ENCODE assay signal across 8 cellular contexts in genomic region chr2:25341031-25341727, GRCh38. TPM values are rescaled to one million over a fixed set of nuclear protein-coding genes. Genes with fewer than 3 reads are reported as not detected.
DNase-seq lines count a peak whose midpoint lies in the region; ATAC-seq and TF ChIP-seq lines count a peak whose summit lies in the region.

No MANE protein-coding gene starts in this region.

- H3K4me2 ChIP-seq in Karpas-422 (ENCODE audit: low read depth, low read length, poor library complexity, severe bottlenecking): no peak overlapping the region

- no peak overlapping the region for H3K9ac ChIP-seq in Karpas-422 (ENCODE audit: low read length)

- H3K9me3 ChIP-seq in SJSA1 (replicated peaks) (no peaks in the 10 kb centered on the region), esophagus muscularis mucosa (no peaks in the 10 kb centered on the region), gastrocnemius medialis (no peaks in the 10 kb centered on the region), Karpas-422 (ENCODE audit: low read length) (no peaks in the 10 kb centered on the region)

- TF ChIP-seq CTCF in esophagus muscularis mucosa (IDR thresholded peaks at IDR 0.05): no peak
- no peak for TF ChIP-seq CTCF in gastrocnemius medialis (IDR thresholded peaks at IDR 0.05 in 4 of 5, conservative IDR thresholded peaks at IDR 0.05 in 1 of 5)

- no peaks in the 10 kb centered on the region for H3K36me3 ChIP-seq in SJSA1
- H3K36me3 ChIP-seq in esophagus muscularis mucosa: no peaks in the 10 kb centered on the region
- no peaks in the 10 kb centered on the region for H3K36me3 ChIP-seq in gastrocnemius medialis
- no peaks in the 10 kb centered on the region for H3K36me3 ChIP-seq in Karpas-422 (ENCODE audit: insufficient read depth, low read length)

- no peak overlapping the region for H2AFZ ChIP-seq in Karpas-422 (ENCODE audit: low read length)

- H3K27ac ChIP-seq in SJSA1 (no peak overlapping the region), esophagus muscularis mucosa (replicated peaks in 1 of 4) (peak overlapping the region; percentile 86 to 90 (median 88)), gastrocnemius medialis (peak overlapping the region; percentile 84 to 98 (median 96)), Karpas-422 (ENCODE audit: low read length) (no peak overlapping the region)

- no peaks in the 10 kb centered on the region; the same call in 1 of the 2 replicates for H3K27me3 ChIP-seq in SJSA1 (replicated peaks)
- H3K27me3 ChIP-seq in esophagus muscularis mucosa: no peaks in the 10 kb centered on the region
- no peaks in the 10 kb centered on the region for H3K27me3 ChIP-seq in gastrocnemius medialis
- H3K27me3 ChIP-seq in Karpas-422 (ENCODE audit: low read length): no peaks in the 10 kb centered on the region

- intact Hi-C loops in esophagus muscularis mucosa (cut with DNase I): loop anchor here (2.0 kb wide), 1 partner anchor 62 kb away; no protein-coding TSS in a partner anchor
- intact Hi-C loops in gastrocnemius medialis (cut with DNase I; ENCODE audit: low total_unique reads): loop anchor here (10.0 kb wide), 1 partner anchor 366 kb away; the partner anchor contains the start of gene DNAJC27

- peaks cover 11% of the 10 kb centered on the region; the same call in 1 of the 2 replicates for H4K20me1 ChIP-seq in Karpas-422 (ENCODE audit: insufficient read depth, low read depth, low read length)

- peak; percentile 19 for ATAC-seq in HG02678 (IDR thresholded peaks at IDR 0.05; ENCODE audit: unreplicated experiment)
- peak; percentile 20 to 22 for ATAC-seq in gastrocnemius medialis

- H3K4me1 ChIP-seq in SJSA1 (replicated peaks) (0 out of 2 replicates have a peak, but pooled peaks cover 6% of the 10 kb centered on the region), esophagus muscularis mucosa (peaks cover 43 to 52% (median 51%) of the 10 kb centered on the region in 4 donors), gastrocnemius medialis (peaks cover 37 to 46% of the 10 kb centered on the region in 2 donors), Karpas-422 (ENCODE audit: low read length) (no peaks in the 10 kb centered on the region)

- TF ChIP-seq POLR2A in esophagus muscularis mucosa (IDR thresholded peaks at IDR 0.05; ENCODE audit: low read depth) (no peak), gastrocnemius medialis (IDR thresholded peaks at IDR 0.05) (no peak)

- in situ Hi-C loops in gastrocnemius medialis (cut with MboI; ENCODE audit: low sequenced_read_pairs in 4 of 4): no loop called here

- H3K4me3 ChIP-seq in SJSA1 (peak overlapping the region; percentile 50), esophagus muscularis mucosa (peak overlapping the region; percentile 80 to 95 (median 82)), gastrocnemius medialis (peak overlapping the region; percentile 41 to 70 (median 64)), Karpas-422 (ENCODE audit: low read length) (no peak overlapping the region)

- H3K9me2 ChIP-seq in Karpas-422 (replicated peaks; ENCODE audit: insufficient read depth, low read length): no peaks in the 10 kb centered on the region

- TF ChIP-seq EP300 in esophagus muscularis mucosa (IDR thresholded peaks at IDR 0.05): no peak

- no peaks in the 10 kb centered on the region for H3K79me2 ChIP-seq in Karpas-422 (ENCODE audit: low read length)

- no CpG with 5 or more reads among the region's 103 CpGs for WGBS in esophagus muscularis mucosa

- DNase-seq in stimulated activated CD4-positive, alpha-beta T cell treated with anti-CD3 and anti-CD28 coated beads, Interleukin-4, amount 100 ng/mL, for 1 hour: peak; percentile 48
- DNase-seq in stimulated activated CD4-positive, alpha-beta T cell treated with anti-CD3 and anti-CD28 coated beads, Interleukin-2, amount 100 ng/mL, for 48 hours: no peak
- no peak for DNase-seq in SJSA1 (ENCODE audit: low read depth in 1 of 2, low spot score in 2 of 2)
- DNase-seq in esophagus muscularis mucosa (ENCODE audit: extremely low spot score): no peak
- DNase-seq in gastrocnemius medialis: peak in 1 of 2 donors; percentile 41
- DNase-seq in Karpas-422: no peak
- DNase-seq in glomerular visceral epithelial cell (ENCODE audit: extremely low spot score): no peak

RNA-seq across cellular contexts. Expression of gene DNMT3A, which starts 0.5 kb away (rescaled TPM):
- 3.6 and 4.7 TPM in 2 replicates for total RNA-seq in SJSA1 (2014; rRNA removed; shearing (Covaris generic))
- 10 to 100 TPM; 11.3 to 29.5 (median 16.9) TPM for total RNA-seq in esophagus muscularis mucosa
- 10 to 100 TPM in 1 of 4 donors, 1 to 10 TPM in 3; 5.9 to 14.1 (median 8.0) TPM for total RNA-seq in gastrocnemius medialis
- 0.97 and 1.6 TPM in 2 replicates for total RNA-seq in Karpas-422 (2014; rRNA removed; shearing (Covaris generic); ENCODE audit: low replicate concordance)

Comparison
In these comparisons a context has a peak if more than half of its experiments do, and no peak if none do; other contexts are left out.
1. H3K27ac ChIP-seq: peak in esophagus muscularis mucosa (4 of 4) and gastrocnemius medialis (4 of 4); none in SJSA1 (single experiment) and Karpas-422 (single experiment).